In the genomic region with DNA sequence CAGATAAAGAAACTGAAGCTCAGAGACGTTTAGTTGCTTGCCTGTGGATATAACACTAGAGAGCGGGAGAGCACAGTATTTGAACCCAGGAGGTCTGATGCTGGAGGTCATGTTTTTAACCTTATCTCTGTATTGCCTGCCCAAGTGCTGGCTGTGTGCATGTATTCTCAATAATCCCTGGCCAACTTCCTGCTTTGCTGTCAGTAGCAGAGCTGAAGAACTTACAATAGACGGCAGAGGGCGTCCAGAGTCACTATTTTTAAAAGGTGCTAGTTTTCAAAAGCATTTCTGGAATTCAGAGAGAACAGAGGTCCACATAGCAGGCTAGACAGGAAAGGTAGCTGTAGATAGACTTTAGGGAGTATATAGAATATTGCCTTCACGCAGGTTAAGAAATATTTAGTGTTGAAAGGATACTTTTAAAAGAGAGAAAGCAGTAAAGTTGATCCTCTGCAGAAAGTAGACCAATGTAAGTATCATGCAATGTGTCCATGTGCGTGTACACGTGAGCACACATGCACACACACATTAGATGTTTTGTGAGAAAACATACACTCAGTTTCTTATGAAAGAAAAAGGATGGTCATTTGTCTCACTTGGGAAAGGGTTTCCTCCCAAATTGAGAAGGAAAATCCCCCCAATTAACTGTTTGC, we compare ENCODE assay signal across 8 cellular contexts. TPM values are rescaled to one million over a fixed set of nuclear protein-coding genes. Genes with fewer than 3 reads are reported as not detected.
A peak's percentile ranks its signal among the peaks of the same experiment; 100 is the strongest.
DNase-seq lines count a peak whose midpoint lies in the region; ATAC-seq and TF ChIP-seq lines count a peak whose summit lies in the region.

No MANE protein-coding gene starts in this region.

- H3K9me3 ChIP-seq in parathyroid adenoma (ENCODE audit: control insufficient read depth, low read length), result no peaks in the 10 kb centered on the region

- H3K4me1 ChIP-seq in parathyroid adenoma, result no peaks in the 10 kb centered on the region

- H3K27ac Mint-ChIP-seq in Calu3 (ENCODE audit: unreplicated experiment), result no peak overlapping the region
- no peak overlapping the region for H3K27ac Mint-ChIP-seq in activated T-helper 17 cell treated with anti-CD3 and anti-CD28 coated beads, Interleukin-2, amount 50 U/mL, for 72 hours

- BruUV-seq in Calu3 (replicated peaks; lab: Mats Ljungman, UMichigan), result no TSS peak

- H3K4me1 Mint-ChIP-seq in Calu3 (ENCODE audit: low read depth, unreplicated experiment), result peaks cover 9% of the 10 kb centered on the region
- no peaks in the 10 kb centered on the region for H3K4me1 Mint-ChIP-seq in activated T-helper 17 cell treated with anti-CD3 and anti-CD28 coated beads, Interleukin-2, amount 50 U/mL, for 72 hours

- CTCF ChIA-PET in Calu3 (lab: Charles Lee), result interaction anchor here (1.9 to 2.5 kb wide), 2 partner anchors 158 to 453 kb away, joined by 10 to 24 read pairs; no protein-coding TSS in a partner anchor

- H3K4me2 ChIP-seq in parathyroid adenoma (ENCODE audit: low read length), result no peak overlapping the region

- intact Hi-C loops in Calu3 (cut with micrococcal nuclease; ENCODE audit: unreplicated experiment), result loop anchor here (1.0 to 10.0 kb wide), 3 partner anchors 158 to 478 kb away; a partner anchor contains a TSS

- no peak overlapping the region for H3K27ac ChIP-seq in parathyroid adenoma

- H3K9ac ChIP-seq in parathyroid adenoma, result no peak overlapping the region

- H3K36me3 ChIP-seq in parathyroid adenoma (ENCODE audit: control insufficient read depth, insufficient read depth, low read length), result no peaks in the 10 kb centered on the region

- no peak overlapping the region for H3K4me3 ChIP-seq in parathyroid adenoma (ENCODE audit: low read depth, low read length)

- peaks cover 2% of the 10 kb centered on the region for H3K9me3 Mint-ChIP-seq in Calu3 (ENCODE audit: low read depth, unreplicated experiment)
- H3K9me3 Mint-ChIP-seq in activated T-helper 17 cell treated with anti-CD3 and anti-CD28 coated beads, Interleukin-2, amount 50 U/mL, for 72 hours, result no peaks in the 10 kb centered on the region

- DNase-seq in Calu3 (peak; percentile 67), GM19240 (ENCODE audit: insufficient read length, low spot score) (peak; percentile 6), NCI-H82 (lab: John Stamatoyannopoulos, UW) (peak; percentile 79), glomerular visceral epithelial cell (ENCODE audit: extremely low spot score) (peak; percentile 85)

- no peaks in the 10 kb centered on the region for H3K36me3 Mint-ChIP-seq in Calu3 (ENCODE audit: insufficient read depth, unreplicated experiment)
- H3K36me3 Mint-ChIP-seq in activated T-helper 17 cell treated with anti-CD3 and anti-CD28 coated beads, Interleukin-2, amount 50 U/mL, for 72 hours (ENCODE audit: low read depth), result peaks cover 23% of the 10 kb centered on the region

- H3K79me2 ChIP-seq in parathyroid adenoma, result no peaks in the 10 kb centered on the region

- ATAC-seq in HG03432 (IDR thresholded peaks at IDR 0.05; ENCODE audit: unreplicated experiment) (peak; percentile 75), GM19023 (IDR thresholded peaks at IDR 0.05; ENCODE audit: unreplicated experiment) (no peak)
- peak; percentile 43 for ATAC-seq in activated T-helper 17 cell treated with anti-CD3 and anti-CD28 coated beads, Interleukin-2, amount 50 U/mL, for 72 hours (replicated peaks)

- H3K27me3 ChIP-seq in parathyroid adenoma (ENCODE audit: control insufficient read depth, insufficient read depth, low read length), result no peaks in the 10 kb centered on the region

- H3K27me3 Mint-ChIP-seq in Calu3 (ENCODE audit: unreplicated experiment), result no peaks in the 10 kb centered on the region
- no peaks in the 10 kb centered on the region for H3K27me3 Mint-ChIP-seq in activated T-helper 17 cell treated with anti-CD3 and anti-CD28 coated beads, Interleukin-2, amount 50 U/mL, for 72 hours

- H3K4me3 Mint-ChIP-seq in Calu3 (ENCODE audit: low read depth, unreplicated experiment), result no peak overlapping the region
- no peak overlapping the region for H3K4me3 Mint-ChIP-seq in activated T-helper 17 cell treated with anti-CD3 and anti-CD28 coated beads, Interleukin-2, amount 50 U/mL, for 72 hours

- no peak overlapping the region for H2AFZ ChIP-seq in parathyroid adenoma

- TF ChIP-seq CTCF in Calu3 (IDR thresholded peaks at IDR 0.05; ENCODE audit: unreplicated experiment) (no peak), parathyroid adenoma (IDR thresholded peaks at IDR 0.05) (peak; percentile 66)

RNA-seq across cellular contexts. Expression of a gene that starts 46.3 kb away (rescaled TPM):
- total RNA-seq in Calu3 (2022), result 14.3 and 16.2 TPM in 2 replicates
- 10 to 100 TPM in 1 of 2 donors, 1 to 10 TPM in 1; 9.1 to 14.8 TPM for total RNA-seq in activated T-helper 17 cell treated with anti-CD3 and anti-CD28 coated beads, Interleukin-2, amount 50 U/mL, for 72 hours

RNA-seq across cellular contexts. Expression of a gene that starts 46.4 kb away (rescaled TPM):
- total RNA-seq in Calu3 (2022), result 57.7 and 61.2 TPM in 2 replicates
- 10 to 100 TPM; 71.2 to 88.3 TPM for total RNA-seq in activated T-helper 17 cell treated with anti-CD3 and anti-CD28 coated beads, Interleukin-2, amount 50 U/mL, for 72 hours

Comparison
In these comparisons a context has a peak if more than half of its experiments do, and no peak if none do; other contexts are left out.
1. DNase-seq: peak in every context shown above with its lines; median percentile 85 in glomerular visceral epithelial cell; 79 in NCI-H82; 67 in Calu3; 6 in GM19240.